Comparison of ENCODE assay signal across 8 cellular contexts in the genomic region with DNA sequence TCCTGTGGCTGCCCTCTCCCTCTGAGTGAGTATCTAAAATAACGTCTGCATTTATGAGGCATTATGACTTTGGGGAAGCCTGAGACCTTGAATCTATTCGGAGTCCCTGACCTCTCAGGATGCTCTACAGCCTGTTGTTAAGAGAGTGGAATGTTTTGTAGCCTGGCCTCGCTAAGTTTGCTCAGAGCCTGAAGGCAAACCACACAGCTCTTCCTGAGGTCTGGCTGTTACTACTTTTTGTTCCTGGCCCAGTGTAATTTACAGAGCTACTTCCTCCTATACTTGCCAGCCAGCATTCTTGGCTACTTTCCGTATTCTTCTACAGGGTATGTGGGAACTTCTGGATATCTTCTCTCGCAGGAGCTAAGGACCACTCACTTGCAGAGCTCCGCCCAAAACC. TPM values are rescaled to one million over a fixed set of nuclear protein-coding genes. Genes with fewer than 3 reads are reported as not detected.
DNase-seq lines count a peak whose midpoint lies in the region; ATAC-seq, FAIRE-seq and TF ChIP-seq lines count a peak whose summit lies in the region.

No MANE protein-coding gene starts in this region.

- ATAC-seq in SK-N-SH treated with all-trans-retinoic acid at 6 μM for 48 hours (peak; percentile 18; the same call in 2 of the 3 replicates), GM21515 (IDR thresholded peaks at IDR 0.05; ENCODE audit: unreplicated experiment) (no peak)

- no peak for FAIRE-seq in small intestine (lab: Jason Lieb, UNC)
- no peak for FAIRE-seq in GM12892 (lab: Jason Lieb, UNC)

- H3K4me1 ChIP-seq in small intestine (ENCODE audit: control insufficient read depth in 2 of 2, insufficient read depth in 1 of 2, low read depth in 1 of 2, low read length in 1 of 2) (peaks cover 0 to 3% of the 10 kb centered on the region in 2 donors), tibial nerve (peaks cover 0 to 14% (median 2%) of the 10 kb centered on the region in 4 donors)

- H3K36me3 ChIP-seq in small intestine (ENCODE audit: control insufficient read depth in 2 of 2, insufficient read depth in 2 of 2, low read length in 2 of 2): no peaks in the 10 kb centered on the region
- no peaks in the 10 kb centered on the region for H3K36me3 ChIP-seq in tibial nerve

- WGBS in small intestine, 3 donors: 9 to 25% (median 13%) methylated on average over 6 of the region's 6 CpGs
- 21 to 22% methylated on average over 6 of the region's 6 CpGs for WGBS in tibial nerve, 2 donors

- no peak for TF ChIP-seq EP300 in tibial nerve (IDR thresholded peaks at IDR 0.05)

- TF ChIP-seq POLR2A in tibial nerve (IDR thresholded peaks at IDR 0.05) (no peak), GM12892 (IDR thresholded peaks at IDR 0.05; ENCODE audit: low read depth, low read length) (no peak)

- TF ChIP-seq CTCF in foreskin fibroblast (IDR thresholded peaks at IDR 0.05; ENCODE audit: low read depth, low read length) (no peak), tibial nerve (IDR thresholded peaks at IDR 0.05) (no peak)

- no peak overlapping the region for H3K4me3 ChIP-seq in foreskin fibroblast (ENCODE audit: low read depth in 1 of 2, low read length in 2 of 2)
- H3K4me3 ChIP-seq in small intestine (ENCODE audit: low read depth in 1 of 2, low read length in 2 of 2): no peak overlapping the region
- H3K4me3 ChIP-seq in tibial nerve: no peak overlapping the region

- H3K9me3 ChIP-seq in small intestine (ENCODE audit: control insufficient read depth, low read depth) (no peaks in the 10 kb centered on the region), tibial nerve (no peaks in the 10 kb centered on the region)

- DNase-seq in H4 (ENCODE audit: low spot score) (peak; percentile 61), foreskin fibroblast (peak; percentile 46 to 77), small intestine (peak; percentile 58), tibial nerve (ENCODE audit: low spot score in 2 of 2) (no peak), GM12892 (ENCODE audit: insufficient read length) (no peak)
- DNase-seq in activated CD4-positive, alpha-beta T cell treated with anti-CD3 and anti-CD28 coated beads, Interleukin-2, amount 50 U/mL, for 48 hours: no peak

- H3K27me3 ChIP-seq in small intestine (ENCODE audit: control insufficient read depth in 2 of 2, insufficient read depth in 2 of 2, low read length in 2 of 2) (no peaks in the 10 kb centered on the region), tibial nerve (no peaks in the 10 kb centered on the region)

- H3K27ac ChIP-seq in small intestine (ENCODE audit: low read depth in 1 of 2, low read length in 1 of 2) (peak overlapping the region in 1 of 2 donors; percentile 79), tibial nerve (peak overlapping the region in 2 of 4 donors; percentile 18 to 37)

TF ChIP-seq in SK-N-SH treated with all-trans-retinoic acid at 6 μM for 48 hours, 23 proteins besides CTCF, POLR2A, EP300 and RAD21:
- TF ChIP-seq, protein P1, sequence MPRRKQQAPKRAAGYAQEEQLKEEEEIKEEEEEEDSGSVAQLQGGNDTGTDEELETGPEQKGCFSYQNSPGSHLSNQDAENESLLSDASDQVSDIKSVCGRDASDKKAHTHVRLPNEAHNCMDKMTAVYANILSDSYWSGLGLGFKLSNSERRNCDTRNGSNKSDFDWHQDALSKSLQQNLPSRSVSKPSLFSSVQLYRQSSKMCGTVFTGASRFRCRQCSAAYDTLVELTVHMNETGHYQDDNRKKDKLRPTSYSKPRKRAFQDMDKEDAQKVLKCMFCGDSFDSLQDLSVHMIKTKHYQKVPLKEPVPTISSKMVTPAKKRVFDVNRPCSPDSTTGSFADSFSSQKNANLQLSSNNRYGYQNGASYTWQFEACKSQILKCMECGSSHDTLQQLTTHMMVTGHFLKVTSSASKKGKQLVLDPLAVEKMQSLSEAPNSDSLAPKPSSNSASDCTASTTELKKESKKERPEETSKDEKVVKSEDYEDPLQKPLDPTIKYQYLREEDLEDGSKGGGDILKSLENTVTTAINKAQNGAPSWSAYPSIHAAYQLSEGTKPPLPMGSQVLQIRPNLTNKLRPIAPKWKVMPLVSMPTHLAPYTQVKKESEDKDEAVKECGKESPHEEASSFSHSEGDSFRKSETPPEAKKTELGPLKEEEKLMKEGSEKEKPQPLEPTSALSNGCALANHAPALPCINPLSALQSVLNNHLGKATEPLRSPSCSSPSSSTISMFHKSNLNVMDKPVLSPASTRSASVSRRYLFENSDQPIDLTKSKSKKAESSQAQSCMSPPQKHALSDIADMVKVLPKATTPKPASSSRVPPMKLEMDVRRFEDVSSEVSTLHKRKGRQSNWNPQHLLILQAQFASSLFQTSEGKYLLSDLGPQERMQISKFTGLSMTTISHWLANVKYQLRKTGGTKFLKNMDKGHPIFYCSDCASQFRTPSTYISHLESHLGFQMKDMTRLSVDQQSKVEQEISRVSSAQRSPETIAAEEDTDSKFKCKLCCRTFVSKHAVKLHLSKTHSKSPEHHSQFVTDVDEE (CRISPR knock-in tag; IDR thresholded peaks at IDR 0.05): no peak
- TF ChIP-seq POU6F1 (CRISPR knock-in tag; IDR thresholded peaks at IDR 0.05; ENCODE audit: borderline replicate concordance, low read depth) (no peak), ARNTL (CRISPR knock-in tag; IDR thresholded peaks at IDR 0.05; ENCODE audit: borderline replicate concordance, low read depth) (no peak), RARB (CRISPR knock-in tag; IDR thresholded peaks at IDR 0.05) (no peak), ISL1 (CRISPR knock-in tag; IDR thresholded peaks at IDR 0.05) (no peak), PPARA (CRISPR knock-in tag; IDR thresholded peaks at IDR 0.05; ENCODE audit: borderline replicate concordance) (no peak), SNAI2 (CRISPR knock-in tag; IDR thresholded peaks at IDR 0.05) (no peak), PATZ1 (CRISPR knock-in tag; IDR thresholded peaks at IDR 0.05; ENCODE audit: borderline replicate concordance) (no peak)
- TF ChIP-seq, protein P2, sequence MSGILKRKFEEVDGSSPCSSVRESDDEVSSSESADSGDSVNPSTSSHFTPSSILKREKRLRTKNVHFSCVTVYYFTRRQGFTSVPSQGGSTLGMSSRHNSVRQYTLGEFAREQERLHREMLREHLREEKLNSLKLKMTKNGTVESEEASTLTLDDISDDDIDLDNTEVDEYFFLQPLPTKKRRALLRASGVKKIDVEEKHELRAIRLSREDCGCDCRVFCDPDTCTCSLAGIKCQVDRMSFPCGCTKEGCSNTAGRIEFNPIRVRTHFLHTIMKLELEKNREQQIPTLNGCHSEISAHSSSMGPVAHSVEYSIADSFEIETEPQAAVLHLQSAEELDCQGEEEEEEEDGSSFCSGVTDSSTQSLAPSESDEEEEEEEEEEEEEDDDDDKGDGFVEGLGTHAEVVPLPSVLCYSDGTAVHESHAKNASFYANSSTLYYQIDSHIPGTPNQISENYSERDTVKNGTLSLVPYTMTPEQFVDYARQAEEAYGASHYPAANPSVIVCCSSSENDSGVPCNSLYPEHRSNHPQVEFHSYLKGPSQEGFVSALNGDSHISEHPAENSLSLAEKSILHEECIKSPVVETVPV (CRISPR knock-in tag; IDR thresholded peaks at IDR 0.05): no peak

RNA-seq across cellular contexts. Expression of gene ZMYM4, which starts 3.6 kb away (rescaled TPM):
- total RNA-seq in H4 (2014; rRNA removed; shearing (Covaris generic)): 12.0 and 14.4 TPM in 2 replicates
- 10 to 100 TPM in 1 of 3 donors, 1 to 10 TPM in 2; 3.8 to 10.7 (median 6.7) TPM for polyA plus RNA-seq in small intestine
- total RNA-seq in tibial nerve: 10 to 100 TPM; 22.2 to 38.7 (median 26.5) TPM
- polyA plus RNA-seq in GM12892 (2012; ENCODE audit: missing spikeins): 20.1 TPM

Comparison
In these comparisons a context has a peak if more than half of its experiments do, and no peak if none do; other contexts are left out.
1. DNase-seq: peak in H4 (single experiment), foreskin fibroblast (2 of 2) and small intestine (single experiment); none in tibial nerve (0 of 2), GM12892 (single experiment) and activated CD4-positive, alpha-beta T cell treated with anti-CD3 and anti-CD28 coated beads, Interleukin-2, amount 50 U/mL, for 48 hours (0 of 2).